ENCODE assay signal across 1 cellular context in genomic region chr19:18798384-18799352, GRCh38.
TF ChIP-seq lines count a peak whose summit lies in the region.

No MANE protein-coding gene starts in this region.

TF ChIP-seq in GM23338, 12 proteins besides CTCF, POLR2A, EP300 and RAD21 (continued from another document):
- TF ChIP-seq REST (IDR thresholded peaks at IDR 0.05; ENCODE audit: unreplicated experiment): no peak
